ENCODE assay signal across 8 cellular contexts in genomic region chr19:55647732-55648656, GRCh38. TPM values are rescaled to one million over a fixed set of nuclear protein-coding genes. Genes with fewer than 3 reads are reported as not detected.
DNase-seq lines count a peak whose midpoint lies in the region; ATAC-seq, FAIRE-seq and TF ChIP-seq lines count a peak whose summit lies in the region.

Gene CCDC106, plus strand, starts transcription at chr19:55648212. Its CDS starts 835 bp downstream, at chr19:55649047.

- peak within 1 kb of the TSS; percentile 95 for H3K4me2 ChIP-seq in GM12878 (ENCODE audit: control insufficient read depth, insufficient read depth)

- peaks cover 19% of the 10 kb centered on the region for H3K4me1 Mint-ChIP-seq in progenitor cell of endocrine pancreas (ENCODE audit: low read depth)

- H3K4me3 Mint-ChIP-seq in progenitor cell of endocrine pancreas (ENCODE audit: low read depth): peak within 1 kb of the TSS; percentile 80

- FAIRE-seq in GM12878 (lab: Jason Lieb, UNC) (peak; percentile 75), H54 (lab: Jason Lieb, UNC) (no peak)

- H3K27ac Mint-ChIP-seq in progenitor cell of endocrine pancreas: peak within 1 kb of the TSS; percentile 94

- TF ChIP-seq EP300 in GM12878 (IDR thresholded peaks at IDR 0.05; ENCODE audit: borderline replicate concordance in 1 of 2, control insufficient read depth in 1 of 2, low read depth in 2 of 2, low read length in 2 of 2): 0 out of 4 replicates have a peak, but pooled peaks of 1 of the 2 experiments have one; percentile 16

- in situ Hi-C loops in SK-MEL-5 (cut with HindIII; ENCODE audit: low pct_unique_long_range_greater_than_20kb, low sequenced_read_pairs) (no loop called here), GM12878 (cut with MboI) (no loop called here)

- H3K9me3 ChIP-seq in GM12878 (replicated peaks; ENCODE audit: control insufficient read depth, insufficient read depth, low read length): no peaks in the 10 kb centered on the region

- H3K9me3 Mint-ChIP-seq in progenitor cell of endocrine pancreas (ENCODE audit: low read depth): no peaks in the 10 kb centered on the region

- H3K27me3 ChIP-seq in GM12878 (replicated peaks in 1 of 2; ENCODE audit: control insufficient read depth in 2 of 2, insufficient read depth in 2 of 2, low read length in 1 of 2): no peaks in the 10 kb centered on the region

- SMC1A ChIA-PET in GM12878 (lab: Charles Lee; ENCODE audit: uncharacterized antibody, unreplicated experiment): interaction anchor here (1.0 to 2.0 kb wide), 4 partner anchors 9 to 29 kb away, joined by 3 to 24 read pairs (median 6); no protein-coding TSS in a partner anchor

- peak within 1 kb of the TSS; percentile 68 for H3K4me3 ChIP-seq in Jurkat, Clone E6-1 (ENCODE audit: low read length)
- H3K4me3 ChIP-seq in GM12878: peak within 1 kb of the TSS; percentile 99

- peaks cover 47% of the 10 kb centered on the region for H3K79me2 ChIP-seq in GM12878 (ENCODE audit: control insufficient read depth, insufficient read depth, low read length)

- peaks cover 25% of the 10 kb centered on the region for H3K4me1 ChIP-seq in GM12878 (ENCODE audit: control insufficient read depth, insufficient read depth, low read length)

- RAD21 ChIA-PET in GM12878 (lab: Charles Lee; ENCODE audit: unreplicated experiment): interaction anchor here (0.9 to 4.4 kb wide), 7 partner anchors 10 to 667 kb away, joined by 3 to 36 read pairs (median 5); partner anchors contain the start of genes ZNF628 and ZSCAN5A

- peak within 1 kb of the TSS; percentile 86 for H2AFZ ChIP-seq in GM12878 (ENCODE audit: control insufficient read depth, low read depth, low read length)

- TF ChIP-seq CTCF in GM12878 (IDR thresholded peaks at IDR 0.05 in 2 of 3, conservative IDR thresholded peaks at IDR 0.05 in 1 of 3; ENCODE audit: control insufficient read depth in 2 of 3, extremely low read depth in 1 of 3, insufficient read depth in 1 of 3, low read depth in 3 of 3, low read length in 3 of 3): no peak
- no peak for TF ChIP-seq CTCF in progenitor cell of endocrine pancreas (IDR thresholded peaks at IDR 0.05; ENCODE audit: unreplicated experiment)

- POLR2A ChIA-PET in GM12878 (lab: Charles Lee): interaction anchor here (0.8 to 3.3 kb wide), 12 partner anchors 9 to 171 kb away, joined by 3 to 28 read pairs (median 4); partner anchors contain the start of genes FIZ1, ZNF524, ZNF628 and ZNF784

- 2% methylated on average over 65 of the region's 89 CpGs for WGBS in GM12878 (ENCODE audit: insufficient coverage, insufficient replicate concordance, low lambda C conversion rate, missing lambda C conversion rate)

- TF ChIP-seq RAD21 in GM12878 (IDR thresholded peaks at IDR 0.05; ENCODE audit: insufficient read depth, low read depth, low read length): no peak

- intact Hi-C loops in GM12878 (cut with micrococcal nuclease; ENCODE audit: unreplicated experiment): no loop called here

- H3K9ac ChIP-seq in GM12878 (ENCODE audit: control insufficient read depth, insufficient read depth, low read length): peak within 1 kb of the TSS; percentile 91

- H3K27ac ChIP-seq in GM12878 (ENCODE audit: control insufficient read depth, insufficient read depth): peak within 1 kb of the TSS; percentile 90

- H3K36me3 ChIP-seq in GM12878 (ENCODE audit: control insufficient read depth in 2 of 2, insufficient read depth in 2 of 2, low read length in 1 of 2): peaks cover 1 to 2% of the 10 kb centered on the region in 2 experiments; a peak in 2 of 4 replicates

- no peaks in the 10 kb centered on the region for H4K20me1 ChIP-seq in GM12878 (ENCODE audit: control insufficient read depth, insufficient read depth)

- peaks cover 8% of the 10 kb centered on the region for H3K36me3 Mint-ChIP-seq in progenitor cell of endocrine pancreas (ENCODE audit: insufficient read depth)

- H3K27me3 Mint-ChIP-seq in progenitor cell of endocrine pancreas: no peaks in the 10 kb centered on the region

- CTCF ChIA-PET in GM12878 (lab: Yijun Ruan, JAX): interaction anchor here (0.6 to 4.8 kb wide), 15 partner anchors 9 to 740 kb away, joined by 3 to 52 read pairs (median 6); partner anchors contain the start of gene ZNF865

- ATAC-seq in GM12878: peak; percentile 44

- TF ChIP-seq POLR2A in GM10847 (IDR thresholded peaks at IDR 0.05; ENCODE audit: extremely low read depth, insufficient read length): peak; percentile 5
- no peak; the same call in 1 of the 2 replicates for TF ChIP-seq POLR2A in GM12878 (IDR thresholded peaks at IDR 0.05; ENCODE audit: low read depth, low read length)
- TF ChIP-seq POLR2A in H54 (IDR thresholded peaks at IDR 0.05; ENCODE audit: low read depth, low read length): no peak

- no TSS peak for BruUV-seq in GM12878 (replicated peaks; lab: Mats Ljungman, UMichigan)

- peak; percentile 57 for DNase-seq in Jurkat, Clone E6-1 (ENCODE audit: low read depth, low spot score)
- DNase-seq in SK-MEL-5 (ENCODE audit: low read depth, low spot score) (peak; percentile 68), GM12878 (ENCODE audit: low read depth, low spot score) (no peak), hepatic stellate cell (ENCODE audit: low spot score) (peak; percentile 77), progenitor cell of endocrine pancreas (ENCODE audit: low spot score, unreplicated experiment) (peak; percentile 50), H54 (ENCODE audit: insufficient read length, low spot score) (no peak), DMS153 (lab: John Stamatoyannopoulos, UW) (no peak)

TF ChIP-seq in GM12878, 131 proteins besides CTCF, POLR2A, EP300 and RAD21 (continues in another document):
- no peak for TF ChIP-seq MYC (IDR thresholded peaks at IDR 0.05; ENCODE audit: insufficient read depth, insufficient read length, insufficient replicate concordance, low read length, severe bottlenecking)
- no peak for TF ChIP-seq HDAC2 (IDR thresholded peaks at IDR 0.05)
- peak; percentile 27 for TF ChIP-seq MEF2B (IDR thresholded peaks at IDR 0.05; ENCODE audit: partially characterized antibody, poor library complexity, severe bottlenecking)
- no peak for TF ChIP-seq YBX1 (IDR thresholded peaks at IDR 0.05)
- no peak for TF ChIP-seq SUPT20H (IDR thresholded peaks at IDR 0.05; ENCODE audit: borderline replicate concordance, control insufficient read depth, low read depth, low read length)
- TF ChIP-seq IRF4 (IDR thresholded peaks at IDR 0.05; ENCODE audit: low read depth, low read length): no peak
- no peak for TF ChIP-seq IRF5 (IDR thresholded peaks at IDR 0.05; ENCODE audit: borderline replicate concordance)
- no peak for TF ChIP-seq NFYA (IDR thresholded peaks at IDR 0.05; ENCODE audit: borderline replicate concordance, low read depth, low read length)
- no peak for TF ChIP-seq EZH2 (IDR thresholded peaks at IDR 0.05; ENCODE audit: borderline replicate concordance, control insufficient read depth, low read depth, low read length)

RNA-seq across cellular contexts. Expression of gene CCDC106, which starts in this region (rescaled TPM):
- polyA plus RNA-seq in Jurkat, Clone E6-1 (2012; ENCODE audit: insufficient read depth, insufficient read length): 2.6 TPM
- total RNA-seq in SK-MEL-5 (2014; rRNA removed; shearing (Covaris generic)): 8.3 and 10.1 TPM in 2 replicates
- 32.1 and 32.4 TPM in 2 replicates for polyA plus RNA-seq in SK-MEL-5 (2015; cell fraction: cytosol; rRNA removed)
- 25.7 and 27.5 TPM in 2 replicates for polyA plus RNA-seq in SK-MEL-5 (2015; cell fraction: nucleus; rRNA removed)
- total RNA-seq in GM12878 (2013; cell fraction: nucleolus; rRNA removed): 8.3 and 8.6 TPM in 2 replicates
- total RNA-seq in GM12878 (2014; rRNA removed) (19.2 and 22.5 TPM in 2 replicates), GM12878 (2014; rRNA removed; fragmentation: Illumina TruSeq; extraction: Trizol) (11.9 and 12.7 TPM in 2 replicates), GM12878 (2021) (33.1 and 34.2 TPM in 2 replicates), progenitor cell of endocrine pancreas (23.0 and 23.9 TPM in 2 replicates)
- 5.6 TPM for polyA plus RNA-seq in GM12878 (2011; ENCODE audit: low read depth)
- polyA plus RNA-seq in GM12878 (2011; rRNA removed) (7.8 and 16.4 TPM in 2 replicates), GM12878 (2014; fragmentation: Illumina TruSeq; extraction: Trizol) (7.7 and 19.2 TPM in 2 replicates), GM12878 (2014; fragmentation: Nextera tagmentation; extraction: Ambion mirVana) (under 1 TPM; 0.04 to 0.14 TPM), GM12878 (2014; rRNA removed) (35.9 and 39.9 TPM in 2 replicates), GM12878 (2016; fragmentation: Nextera tagmentation; extraction: Ambion mirVana) (10 to 100 TPM; 20.4 to 25.7 TPM)
- polyA plus RNA-seq in GM12878 (2011; cell fraction: cytosol; rRNA removed): 17.5 and 27.2 TPM in 2 replicates
- 38.1 and 48.1 TPM in 2 replicates for polyA plus RNA-seq in GM12878 (2011; cell fraction: nucleus; rRNA removed)
- polyA plus RNA-seq in GM12878 (2012): 27.7 and 32.6 TPM in 2 replicates
- polyA minus RNA-seq in GM12878 (2011; rRNA and poly(A)+ RNA removed): 3.4 and 7.2 TPM in 2 replicates
- 5.5 and 7.0 TPM in 2 replicates for polyA minus RNA-seq in GM12878 (2011; cell fraction: cytosol; rRNA and poly(A)+ RNA removed)
- 6.4 and 14.4 TPM in 2 replicates for polyA minus RNA-seq in GM12878 (2011; cell fraction: nucleus; rRNA and poly(A)+ RNA removed)

Comparison
In these comparisons a context has a peak if more than half of its experiments do, and no peak if none do; other contexts are left out.
1. DNase-seq: peak in Jurkat, Clone E6-1 (single experiment), SK-MEL-5 (single experiment), hepatic stellate cell (single experiment) and progenitor cell of endocrine pancreas (single experiment); none in GM12878 (single experiment), H54 (single experiment) and DMS153 (single experiment).